Comparison of ENCODE assay signal across 15 cellular contexts in genomic region chrX:30654989-30655607, GRCh38. TPM values are rescaled to one million over a fixed set of nuclear protein-coding genes. Genes with fewer than 3 reads are reported as not detected.
A peak's percentile ranks its signal among the peaks of the same experiment; 100 is the strongest.
DNase-seq lines count a peak whose midpoint lies in the region; ATAC-seq and TF ChIP-seq lines count a peak whose summit lies in the region.
"Had no signal": no experiment of that assay in that cellular context is flagged by ENCODE, and none has a peak within 500 bp of the region (broad histone marks: within the 10 kb centered on the region; RNA-seq: fewer than 3 reads in every experiment).

No MANE protein-coding gene starts in this region.

- H3K9me2 ChIP-seq in PC-3 (replicated peaks; ENCODE audit: low read length) (no peaks in the 10 kb centered on the region), PC-9 (ENCODE audit: insufficient read depth) (no peaks in the 10 kb centered on the region)

- H3K9ac ChIP-seq in PC-3 (ENCODE audit: low read length), result peak overlapping the region; percentile 81
- peak overlapping the region; percentile 90 for H3K9ac ChIP-seq in skeletal muscle satellite cell (ENCODE audit: low read depth, low read length)

- BruUV-seq in PC-3 (replicated peaks; lab: Mats Ljungman, UMichigan) (no TSS peak), PC-9 (replicated peaks; lab: Mats Ljungman, UMichigan) (no TSS peak), Caco-2 (replicated peaks; lab: Mats Ljungman, UMichigan) (no TSS peak)

- peak overlapping the region; percentile 63 for H3K27ac Mint-ChIP-seq in activated CD4-positive, alpha-beta T cell treated with anti-CD3 and anti-CD28 coated beads, Interleukin-2, amount 10 ng/mL, durations not matched to agents 7 days and 5 days
- no peak overlapping the region for H3K27ac Mint-ChIP-seq in Caco-2 (ENCODE audit: unreplicated experiment)

- no peaks in the 10 kb centered on the region for H4K20me1 ChIP-seq in PC-3 (ENCODE audit: low read length)
- no peaks in the 10 kb centered on the region for H4K20me1 ChIP-seq in PC-9 (ENCODE audit: insufficient read depth)

- H3K79me2 ChIP-seq in PC-3 (ENCODE audit: low read length) (no peaks in the 10 kb centered on the region), PC-9 (ENCODE audit: low read depth) (no peaks in the 10 kb centered on the region)

- H3K9me3 ChIP-seq in PC-3 (ENCODE audit: low read length) (no peaks in the 10 kb centered on the region), skeletal muscle satellite cell (replicated peaks; ENCODE audit: low read length) (no peaks in the 10 kb centered on the region), PC-9 (ENCODE audit: insufficient read depth, low read depth) (no peaks in the 10 kb centered on the region), Caco-2 (no peaks in the 10 kb centered on the region)
- H3K9me3 ChIP-seq: A549, sigmoid colon, tibial artery had no signal

- CTCF ChIA-PET in activated CD4-positive, alpha-beta T cell treated with anti-CD3 and anti-CD28 coated beads, Interleukin-2, amount 10 ng/mL, durations not matched to agents 7 days and 5 days (lab: Charles Lee), result no interaction called here
- CTCF ChIA-PET in PC-3 (lab: Charles Lee) (interaction anchor here (0.9 kb wide), 1 partner anchor 20 kb away, joined by 5 read pairs; no protein-coding TSS in a partner anchor), PC-9 (lab: Charles Lee) (no interaction called here), Caco-2 (lab: Charles Lee) (no interaction called here)

- no peaks in the 10 kb centered on the region for H3K9me3 Mint-ChIP-seq in activated CD4-positive, alpha-beta T cell treated with anti-CD3 and anti-CD28 coated beads, Interleukin-2, amount 10 ng/mL, durations not matched to agents 7 days and 5 days
- no peaks in the 10 kb centered on the region for H3K9me3 Mint-ChIP-seq in Caco-2 (ENCODE audit: unreplicated experiment)
- H3K9me3 Mint-ChIP-seq: immature natural killer cell had no signal

- H3F3A ChIP-seq in PC-3 (ENCODE audit: low read length, unreplicated experiment) (no peaks in the 10 kb centered on the region), PC-9 (ENCODE audit: insufficient read depth, low read depth) (no peaks in the 10 kb centered on the region; the same call in 1 of the 2 replicates)

- ATAC-seq in PC-3, result peak; percentile 21
- ATAC-seq: A549, Panc1 had no signal

- H3K27ac ChIP-seq in PC-3 (ENCODE audit: low read length) (peak overlapping the region; percentile 76), PC-9 (no peak overlapping the region)
- H3K27ac ChIP-seq: A549, tibial artery had no signal

- peak overlapping the region; percentile 35; the same call in 1 of the 2 replicates for H3K4me3 ChIP-seq in PC-3 (ENCODE audit: low read length)
- H3K4me3 ChIP-seq in epithelial cell of esophagus (ENCODE audit: low read length), result no peak overlapping the region
- peak overlapping the region; percentile 26 for H3K4me3 ChIP-seq in skeletal muscle satellite cell (ENCODE audit: low read length)
- H3K4me3 ChIP-seq in PC-9, result no peak overlapping the region
- H3K4me3 ChIP-seq in Caco-2 (ENCODE audit: low read depth, low read length), result no peak overlapping the region
- H3K4me3 ChIP-seq: A549, tibial artery had no signal

- no peaks in the 10 kb centered on the region for H3K36me3 ChIP-seq in PC-3 (ENCODE audit: low read depth, low read length)
- no peaks in the 10 kb centered on the region for H3K36me3 ChIP-seq in skeletal muscle satellite cell (ENCODE audit: insufficient read depth, low read length)
- H3K36me3 ChIP-seq in PC-9 (ENCODE audit: low read depth), result no peaks in the 10 kb centered on the region
- no peaks in the 10 kb centered on the region for H3K36me3 ChIP-seq in Caco-2 (ENCODE audit: control insufficient read depth, insufficient read depth, low read length)
- H3K36me3 ChIP-seq: sigmoid colon, tibial artery had no signal

- DNase-seq in activated CD4-positive, alpha-beta T cell treated with anti-CD3 and anti-CD28 coated beads, Interleukin-2, amount 10 ng/mL, durations not matched to agents 7 days and 5 days, result no peak
- DNase-seq in activated CD4-positive, alpha-beta T cell treated with anti-CD3 and anti-CD28 coated beads, Interleukin-2, amount 50 U/mL, for 48 hours, result no peak
- DNase-seq in PC-3 (peak; percentile 73), epithelial cell of esophagus (ENCODE audit: low read depth) (peak; percentile 45), PC-9 (no peak), amygdala (lab: John Stamatoyannopoulos, UW) (no peak), Caco-2 (no peak)
- DNase-seq: EL, immature natural killer cell, sigmoid colon, T1000, tibial artery had no signal

- H3K4me1 Mint-ChIP-seq in activated CD4-positive, alpha-beta T cell treated with anti-CD3 and anti-CD28 coated beads, Interleukin-2, amount 10 ng/mL, durations not matched to agents 7 days and 5 days, result peaks cover 60% of the 10 kb centered on the region
- H3K4me1 Mint-ChIP-seq in Caco-2 (ENCODE audit: low read depth, unreplicated experiment), result peaks cover 7% of the 10 kb centered on the region

- H3K36me3 Mint-ChIP-seq in activated CD4-positive, alpha-beta T cell treated with anti-CD3 and anti-CD28 coated beads, Interleukin-2, amount 10 ng/mL, durations not matched to agents 7 days and 5 days (ENCODE audit: low read depth), result peaks cover 14% of the 10 kb centered on the region
- H3K36me3 Mint-ChIP-seq in Caco-2 (ENCODE audit: insufficient read depth, unreplicated experiment), result peaks cover 7% of the 10 kb centered on the region
- H3K36me3 Mint-ChIP-seq: immature natural killer cell had no signal

- no peaks in the 10 kb centered on the region for H3K27me3 Mint-ChIP-seq in activated CD4-positive, alpha-beta T cell treated with anti-CD3 and anti-CD28 coated beads, Interleukin-2, amount 10 ng/mL, durations not matched to agents 7 days and 5 days
- H3K27me3 Mint-ChIP-seq in Caco-2 (ENCODE audit: insufficient read depth, unreplicated experiment), result no peaks in the 10 kb centered on the region

- H2AFZ ChIP-seq in PC-3 (ENCODE audit: low read length) (no peak overlapping the region), PC-9 (no peak overlapping the region)

- intact Hi-C loops in PC-3 (cut with micrococcal nuclease) (loop anchor here (10.0 kb wide), 1 partner anchor 230 kb away; the partner anchor contains the start of gene TAB3), PC-9 (cut with micrococcal nuclease; ENCODE audit: unreplicated experiment) (no loop called here), Caco-2 (cut with micrococcal nuclease; ENCODE audit: unreplicated experiment) (no loop called here)

- H3K4me1 ChIP-seq in PC-3 (ENCODE audit: insufficient read depth, low read length) (peaks cover 66% of the 10 kb centered on the region), skeletal muscle satellite cell (ENCODE audit: control insufficient read depth, insufficient read depth, low read length) (peaks cover 9% of the 10 kb centered on the region), PC-9 (replicated peaks; ENCODE audit: insufficient read depth) (0 out of 2 replicates have a peak, but pooled peaks cover 3% of the 10 kb centered on the region), Caco-2 (no peaks in the 10 kb centered on the region)
- H3K4me1 ChIP-seq: A549 had no signal

- H3K4me2 ChIP-seq in PC-3 (ENCODE audit: low read length) (peak overlapping the region; percentile 98), skeletal muscle satellite cell (ENCODE audit: low read length) (peak overlapping the region; percentile 54), PC-9 (no peak overlapping the region)
- H3K4me2 ChIP-seq: A549 had no signal

- POLR2A ChIA-PET in activated CD4-positive, alpha-beta T cell treated with anti-CD3 and anti-CD28 coated beads, Interleukin-2, amount 10 ng/mL, durations not matched to agents 7 days and 5 days (lab: Charles Lee), result no interaction called here
- POLR2A ChIA-PET in PC-3 (lab: Charles Lee; ENCODE audit: unreplicated experiment), result no interaction called here
- POLR2A ChIA-PET in PC-9 (lab: Charles Lee; ENCODE audit: unreplicated experiment), result no interaction called here
- POLR2A ChIA-PET in Caco-2 (lab: Charles Lee), result no interaction called here

- peak overlapping the region; percentile 59 for H3K4me3 Mint-ChIP-seq in activated CD4-positive, alpha-beta T cell treated with anti-CD3 and anti-CD28 coated beads, Interleukin-2, amount 10 ng/mL, durations not matched to agents 7 days and 5 days
- H3K4me3 Mint-ChIP-seq in Caco-2 (ENCODE audit: unreplicated experiment), result no peak overlapping the region

- H3K27me3 ChIP-seq in PC-3 (ENCODE audit: low read length) (no peaks in the 10 kb centered on the region), skeletal muscle satellite cell (ENCODE audit: control insufficient read depth, insufficient read depth, low read length) (no peaks in the 10 kb centered on the region), PC-9 (ENCODE audit: insufficient read depth, low read depth) (no peaks in the 10 kb centered on the region), Caco-2 (replicated peaks; ENCODE audit: control insufficient read depth, insufficient read depth, low read length) (no peaks in the 10 kb centered on the region)
- H3K27me3 ChIP-seq: sigmoid colon, tibial artery had no signal

- no peak for TF ChIP-seq CTCF in PC-3 (conservative IDR thresholded peaks at IDR 0.05; ENCODE audit: low read depth, low read length)
- TF ChIP-seq CTCF in epithelial cell of esophagus (IDR thresholded peaks at IDR 0.05; ENCODE audit: insufficient read depth, low read depth, low read length, missing control alignments), result no peak
- TF ChIP-seq CTCF in PC-9 (conservative IDR thresholded peaks at IDR 0.05), result no peak
- no peak for TF ChIP-seq CTCF in Caco-2 (IDR thresholded peaks at IDR 0.05; ENCODE audit: insufficient read depth in 1 of 2, low read depth in 1 of 2, low read length in 1 of 2, severe bottlenecking in 1 of 2, unreplicated experiment in 1 of 2)

RNA-seq across cellular contexts. Expression of gene GK, which starts 1.9 kb away (rescaled TPM):
- 10 to 100 TPM; 19.5 to 20.7 TPM for total RNA-seq in activated CD4-positive, alpha-beta T cell treated with anti-CD3 and anti-CD28 coated beads, Interleukin-2, amount 10 ng/mL, durations not matched to agents 7 days and 5 days
- 4.1 and 8.4 TPM in 2 replicates for total RNA-seq in PC-3 (2014; rRNA removed)
- total RNA-seq in skeletal muscle satellite cell (2012; rRNA removed), result 12.5 and 16.2 TPM in 2 replicates
- 4.8 and 5.4 TPM in 2 replicates for total RNA-seq in PC-9 (2021)
- 5.6 and 6.5 TPM in 2 replicates for total RNA-seq in Caco-2 (2022)

Comparison
In these comparisons a context has a peak if more than half of its experiments do, and no peak if none do; other contexts are left out.
1. DNase-seq: peak in PC-3 (single experiment) and epithelial cell of esophagus (single experiment); none in activated CD4-positive, alpha-beta T cell treated with anti-CD3 and anti-CD28 coated beads, Interleukin-2, amount 10 ng/mL, durations not matched to agents 7 days and 5 days (single experiment), activated CD4-positive, alpha-beta T cell treated with anti-CD3 and anti-CD28 coated beads, Interleukin-2, amount 50 U/mL, for 48 hours (0 of 2), PC-9 (0 of 2), amygdala (0 of 56) and Caco-2 (0 of 2).
2. H3K4me3 ChIP-seq: peak in PC-3 (single experiment) and skeletal muscle satellite cell (single experiment); none in epithelial cell of esophagus (single experiment), PC-9 (single experiment) and Caco-2 (single experiment).